ENCODE assay signal across 8 cellular contexts in the genomic region with DNA sequence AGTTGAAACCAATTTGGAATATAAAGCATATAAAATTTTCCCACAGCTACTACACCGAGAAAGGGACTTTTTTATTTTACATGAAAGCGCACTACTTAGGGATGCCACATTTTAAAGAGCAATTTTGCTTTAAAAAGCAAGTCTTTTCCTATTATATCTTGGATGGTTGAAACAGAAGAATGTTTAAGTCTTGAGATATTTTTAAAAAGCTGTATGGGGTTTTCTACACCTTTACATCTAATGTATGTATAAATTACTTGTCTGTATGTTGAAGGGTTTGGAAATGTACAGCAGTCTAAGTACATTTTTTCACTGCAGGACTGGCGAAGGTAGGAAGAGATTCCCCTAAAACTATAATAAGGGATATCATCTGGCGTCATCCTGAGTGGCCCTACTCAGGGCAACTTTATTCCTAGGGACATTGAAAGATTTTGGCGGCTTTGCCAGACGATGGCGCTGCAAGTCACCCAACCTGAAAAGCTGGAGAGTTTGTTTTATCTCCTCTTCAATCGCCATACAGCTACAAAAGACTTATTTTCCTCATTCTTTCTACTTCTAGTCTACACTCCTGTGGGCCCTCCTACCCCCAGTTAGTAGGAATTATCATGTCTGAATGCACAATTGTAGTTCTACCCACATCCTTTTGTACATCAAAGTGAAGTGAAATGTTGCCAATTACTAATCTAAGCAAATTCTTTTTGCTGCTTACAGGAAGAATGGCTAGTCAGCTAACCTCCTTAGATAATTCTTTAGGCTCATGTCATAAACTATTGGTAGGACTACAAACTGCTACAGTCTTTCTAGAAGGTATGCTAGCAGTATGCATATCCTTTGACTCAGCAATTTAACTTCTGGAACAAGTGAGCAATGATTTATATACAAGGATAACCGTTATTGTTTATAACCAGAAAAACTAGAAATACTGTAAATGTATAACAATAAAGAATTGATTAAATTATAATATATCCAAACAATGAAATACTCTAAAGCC.
DNase-seq lines count a peak whose midpoint lies in the region; ATAC-seq and TF ChIP-seq lines count a peak whose summit lies in the region.

No MANE protein-coding gene starts in this region.

- peak overlapping the region; percentile 96 for H3K4me3 ChIP-seq in coronary artery

- DNase-seq in AG20443 (ENCODE audit: low spot score) (peak; percentile 65), NCI-H446 treated with DMSO at 0.1 percent for 48 hours (lab: John Stamatoyannopoulos, UW) (peak; percentile 76), coronary artery (ENCODE audit: low spot score) (no peak), left kidney (ENCODE audit: low read depth, low spot score) (peak; percentile 89)
- DNase-seq in activated CD4-positive, alpha-beta T cell treated with anti-CD3 and anti-CD28 coated beads for 24 hours (ENCODE audit: low read depth in 2 of 2) = peak; percentile 40 to 61
- DNase-seq in stimulated activated CD4-positive, alpha-beta T cell treated with anti-CD3 and anti-CD28 coated beads, Interleukin-2, amount 100 ng/mL, for 4 hours (ENCODE audit: low read depth) = peak; percentile 52

- peak overlapping the region; percentile 97 for H3K27ac ChIP-seq in coronary artery

- ATAC-seq in GM19023 (IDR thresholded peaks at IDR 0.05; ENCODE audit: unreplicated experiment) (peak; percentile 28), HG03354 (IDR thresholded peaks at IDR 0.05; ENCODE audit: poor library complexity, severe bottlenecking, unreplicated experiment) (peak; percentile 45)

- TF ChIP-seq CTCF in coronary artery (IDR thresholded peaks at IDR 0.05) = peak; percentile 24
